In genomic region chr12:28189774-28190320, GRCh38 we compare ENCODE assay signal across 8 cellular contexts. TPM values are rescaled to one million over a fixed set of nuclear protein-coding genes. Genes with fewer than 3 reads are reported as not detected.
DNase-seq lines count a peak whose midpoint lies in the region; ATAC-seq and TF ChIP-seq lines count a peak whose summit lies in the region.

No MANE protein-coding gene starts in this region.

- H3K27ac Mint-ChIP-seq in activated B cell treated with CpG ODN at 0.5 μM for 24 hours, result peak overlapping the region; percentile 98

- no peaks in the 10 kb centered on the region for H3K9me3 ChIP-seq in right atrium auricular region
- no peaks in the 10 kb centered on the region for H3K9me3 ChIP-seq in skeletal muscle satellite cell (replicated peaks; ENCODE audit: low read length)

- peak overlapping the region; percentile 98 for H3K27ac ChIP-seq in right atrium auricular region

- H3K9ac ChIP-seq in skeletal muscle satellite cell (ENCODE audit: low read depth, low read length), result peak overlapping the region; percentile 96

- peak overlapping the region; percentile 84 for H3K4me2 ChIP-seq in skeletal muscle satellite cell (ENCODE audit: low read length)

- H3K4me3 ChIP-seq in right atrium auricular region (peak overlapping the region; percentile 91 to 92), skeletal muscle satellite cell (ENCODE audit: low read length) (peak overlapping the region; percentile 84)

- H3K4me1 Mint-ChIP-seq in activated B cell treated with CpG ODN at 0.5 μM for 24 hours, result peaks cover 33% of the 10 kb centered on the region

- intact Hi-C loops in activated B cell treated with CpG ODN at 0.5 μM for 24 hours (cut with micrococcal nuclease), result loop anchor here (1.0 to 10.0 kb wide), 7 partner anchors 33 to 1191 kb away; partner anchors contain the start of genes BMAL2, ERGIC2, KLHL42 and MANSC4

- H3K36me3 Mint-ChIP-seq in activated B cell treated with CpG ODN at 0.5 μM for 24 hours (ENCODE audit: low read depth), result peaks cover 23% of the 10 kb centered on the region

- TF ChIP-seq CTCF in activated B cell treated with CpG ODN at 0.5 μM for 24 hours (IDR thresholded peaks at IDR 0.05) (no peak), right atrium auricular region (IDR thresholded peaks at IDR 0.05) (no peak)

- POLR2A ChIA-PET in activated B cell treated with CpG ODN at 0.5 μM for 24 hours (lab: Charles Lee), result interaction anchor here (1.0 to 1.9 kb wide), 4 partner anchors 28 to 1357 kb away, joined by 3 to 6 read pairs (median 5); partner anchors contain the start of genes ITPR2, KLHL42, MANSC4 and MED21

- peak overlapping the region; percentile 97 for H3K4me3 Mint-ChIP-seq in activated B cell treated with CpG ODN at 0.5 μM for 24 hours

- peak; percentile 7 for DNase-seq in stimulated activated CD4-positive, alpha-beta T cell treated with anti-CD3 and anti-CD28 coated beads, Interleukin-4, amount 100 ng/mL, for 24 hours
- DNase-seq in stimulated activated CD4-positive, alpha-beta T cell treated with anti-CD3 and anti-CD28 coated beads, Interleukin-12 subunit alpha, Interleukin-12 subunit beta, amount 100 ng/mL, for 4 hours, result no peak
- DNase-seq in activated B cell treated with CpG ODN at 0.5 μM for 24 hours (no peak), right atrium auricular region (ENCODE audit: low spot score) (no peak), kidney glomerular epithelial cell (lab: John Stamatoyannopoulos, UW) (no peak)

- H3K4me1 ChIP-seq in right atrium auricular region (peaks cover 0 to 13% of the 10 kb centered on the region in 2 donors), skeletal muscle satellite cell (ENCODE audit: control insufficient read depth, insufficient read depth, low read length) (peaks cover 15% of the 10 kb centered on the region)

- no peaks in the 10 kb centered on the region for H3K36me3 ChIP-seq in right atrium auricular region
- no peaks in the 10 kb centered on the region for H3K36me3 ChIP-seq in skeletal muscle satellite cell (ENCODE audit: insufficient read depth, low read length)

- CTCF ChIA-PET in activated B cell treated with CpG ODN at 0.5 μM for 24 hours (lab: Charles Lee), result no interaction called here

- H3K27me3 ChIP-seq in right atrium auricular region (no peaks in the 10 kb centered on the region), skeletal muscle satellite cell (ENCODE audit: control insufficient read depth, insufficient read depth, low read length) (no peaks in the 10 kb centered on the region)

- H3K27me3 Mint-ChIP-seq in activated B cell treated with CpG ODN at 0.5 μM for 24 hours, result no peaks in the 10 kb centered on the region

- ATAC-seq in activated B cell treated with CpG ODN at 0.5 μM for 24 hours (ENCODE audit: low read depth), result no peak
- no peak for ATAC-seq in activated CD4-positive, CD25-positive, alpha-beta regulatory T cell treated with anti-CD3 and anti-CD28 coated beads, Interleukin-2, amount 50 U/mL, for 24 hours
- no peak for ATAC-seq in HG02981 (IDR thresholded peaks at IDR 0.05; ENCODE audit: unreplicated experiment)

- H3K9me3 Mint-ChIP-seq in activated B cell treated with CpG ODN at 0.5 μM for 24 hours, result no peaks in the 10 kb centered on the region

RNA-seq across cellular contexts. Expression of gene CCDC91, which starts 0.4 kb away (rescaled TPM):
- 43.6 and 46.3 TPM in 2 replicates for total RNA-seq in activated B cell treated with CpG ODN at 0.5 μM for 24 hours
- total RNA-seq in right atrium auricular region, result 10 to 100 TPM; 33.6 to 36.1 TPM
- total RNA-seq in skeletal muscle satellite cell (2012; rRNA removed), result 11.1 and 12.7 TPM in 2 replicates
